Comparison of ENCODE assay signal across 1 cellular context in genomic region chr11:66289548-66290331, GRCh38.
TF ChIP-seq lines count a peak whose summit lies in the region.

No MANE protein-coding gene starts in this region.

TF ChIP-seq in HepG2, 621 proteins besides CTCF, POLR2A, EP300 and RAD21 (continues in another document):
- peak; percentile 90; the same call in 1 of the 2 replicates for TF ChIP-seq ZNF773 (CRISPR knock-in tag; IDR thresholded peaks at IDR 0.05; ENCODE audit: borderline replicate concordance)
- TF ChIP-seq ATF4 (CRISPR knock-in tag; IDR thresholded peaks at IDR 0.05) = peak in 1 of 2 experiments; percentile 41; a peak in 1 of 4 replicates
- peak; percentile 29; the same call in 1 of the 2 replicates for TF ChIP-seq MLX (CRISPR knock-in tag; IDR thresholded peaks at IDR 0.05)
- TF ChIP-seq FUBP1 (CRISPR knock-in tag; IDR thresholded peaks at IDR 0.05; ENCODE audit: borderline replicate concordance) = no peak
- TF ChIP-seq ELF4 (CRISPR knock-in tag; IDR thresholded peaks at IDR 0.05; ENCODE audit: borderline replicate concordance) = peak; percentile 38; the same call in 1 of the 2 replicates
- peak; percentile 51; the same call in 1 of the 2 replicates for TF ChIP-seq PRDM15 (CRISPR knock-in tag; IDR thresholded peaks at IDR 0.05)
- TF ChIP-seq CEBPG (CRISPR knock-in tag; IDR thresholded peaks at IDR 0.05) = no peak
- no peak for TF ChIP-seq E2F1 (CRISPR knock-in tag; IDR thresholded peaks at IDR 0.05)
- TF ChIP-seq GFI1 (CRISPR knock-in tag; IDR thresholded peaks at IDR 0.05; ENCODE audit: borderline replicate concordance) = peak; percentile 66; the same call in 1 of the 2 replicates
- peak; percentile 29; the same call in 1 of the 2 replicates for TF ChIP-seq ZNF205 (CRISPR knock-in tag; IDR thresholded peaks at IDR 0.05)
- no peak for TF ChIP-seq ZNF720 (CRISPR knock-in tag; IDR thresholded peaks at IDR 0.05)
- TF ChIP-seq ZNF570 (CRISPR knock-in tag; IDR thresholded peaks at IDR 0.05; ENCODE audit: borderline replicate concordance) = peak; percentile 90; the same call in 1 of the 2 replicates
- TF ChIP-seq HNF1B (CRISPR knock-in tag; IDR thresholded peaks at IDR 0.05) = peak; percentile 24; the same call in 1 of the 2 replicates
- no peak for TF ChIP-seq TEAD2 (CRISPR knock-in tag; IDR thresholded peaks at IDR 0.05)
- TF ChIP-seq ZIK1 (CRISPR knock-in tag; IDR thresholded peaks at IDR 0.05; ENCODE audit: borderline replicate concordance, low read depth) = peak; percentile 76
- TF ChIP-seq POGK (CRISPR knock-in tag; conservative IDR thresholded peaks at IDR 0.05) = no peak; the same call in 1 of the 2 replicates
- peak; percentile 66; the same call in 1 of the 2 replicates for TF ChIP-seq BATF2 (CRISPR knock-in tag; IDR thresholded peaks at IDR 0.05)
- TF ChIP-seq HINFP (CRISPR knock-in tag; IDR thresholded peaks at IDR 0.05; ENCODE audit: low read depth) = peak; percentile 62; the same call in 1 of the 2 replicates
- peak; percentile 79 for TF ChIP-seq ZNF607 (CRISPR knock-in tag; IDR thresholded peaks at IDR 0.05; ENCODE audit: borderline replicate concordance)
- TF ChIP-seq PRDM4 (CRISPR knock-in tag; IDR thresholded peaks at IDR 0.05; ENCODE audit: borderline replicate concordance) = peak; percentile 49; the same call in 1 of the 2 replicates
- TF ChIP-seq HOXA5 (CRISPR knock-in tag; IDR thresholded peaks at IDR 0.05) = peak; percentile 91
- TF ChIP-seq KAT8 (CRISPR knock-in tag; IDR thresholded peaks at IDR 0.05) = no peak
- TF ChIP-seq FOXM1 (CRISPR knock-in tag; IDR thresholded peaks at IDR 0.05) = 0 out of 2 replicates have a peak, but pooled peaks have one; percentile 57
- peak; percentile 72; the same call in 1 of the 2 replicates for TF ChIP-seq JUNB (CRISPR knock-in tag; IDR thresholded peaks at IDR 0.05; ENCODE audit: borderline replicate concordance)
- TF ChIP-seq ZMYM4 (CRISPR knock-in tag; IDR thresholded peaks at IDR 0.05) = no peak
- TF ChIP-seq ZNF333 (CRISPR knock-in tag; IDR thresholded peaks at IDR 0.05; ENCODE audit: borderline replicate concordance) = peak; percentile 55; the same call in 1 of the 2 replicates
- peak; percentile 84; the same call in 1 of the 2 replicates for TF ChIP-seq TMF1 (CRISPR knock-in tag; IDR thresholded peaks at IDR 0.05; ENCODE audit: low read depth)
- TF ChIP-seq BORCS8-MEF2B (CRISPR knock-in tag; IDR thresholded peaks at IDR 0.05) = peak; percentile 57; the same call in 1 of the 2 replicates
- peak; percentile 77 for TF ChIP-seq XRCC5 (optimal IDR thresholded peaks at IDR 0.05; ENCODE audit: low read length)
- TF ChIP-seq GRHL1 (CRISPR knock-in tag; conservative IDR thresholded peaks at IDR 0.05) = no peak
- TF ChIP-seq ZNF644 (CRISPR knock-in tag; IDR thresholded peaks at IDR 0.05; ENCODE audit: low read depth) = 0 out of 2 replicates have a peak, but pooled peaks have one; percentile 19
- TF ChIP-seq FOSL2 (CRISPR knock-in tag; IDR thresholded peaks at IDR 0.05) = peak; percentile 28; the same call in 1 of the 2 replicates
- peak; percentile 80 for TF ChIP-seq TFE3 (CRISPR knock-in tag; IDR thresholded peaks at IDR 0.05)
- TF ChIP-seq ZFAT (CRISPR knock-in tag; conservative IDR thresholded peaks at IDR 0.05) = no peak
- 0 out of 2 replicates have a peak, but pooled peaks have one; percentile 27 for TF ChIP-seq XBP1 (CRISPR knock-in tag; IDR thresholded peaks at IDR 0.05)
